Comparison of ENCODE assay signal across 8 cellular contexts in the genomic region with DNA sequence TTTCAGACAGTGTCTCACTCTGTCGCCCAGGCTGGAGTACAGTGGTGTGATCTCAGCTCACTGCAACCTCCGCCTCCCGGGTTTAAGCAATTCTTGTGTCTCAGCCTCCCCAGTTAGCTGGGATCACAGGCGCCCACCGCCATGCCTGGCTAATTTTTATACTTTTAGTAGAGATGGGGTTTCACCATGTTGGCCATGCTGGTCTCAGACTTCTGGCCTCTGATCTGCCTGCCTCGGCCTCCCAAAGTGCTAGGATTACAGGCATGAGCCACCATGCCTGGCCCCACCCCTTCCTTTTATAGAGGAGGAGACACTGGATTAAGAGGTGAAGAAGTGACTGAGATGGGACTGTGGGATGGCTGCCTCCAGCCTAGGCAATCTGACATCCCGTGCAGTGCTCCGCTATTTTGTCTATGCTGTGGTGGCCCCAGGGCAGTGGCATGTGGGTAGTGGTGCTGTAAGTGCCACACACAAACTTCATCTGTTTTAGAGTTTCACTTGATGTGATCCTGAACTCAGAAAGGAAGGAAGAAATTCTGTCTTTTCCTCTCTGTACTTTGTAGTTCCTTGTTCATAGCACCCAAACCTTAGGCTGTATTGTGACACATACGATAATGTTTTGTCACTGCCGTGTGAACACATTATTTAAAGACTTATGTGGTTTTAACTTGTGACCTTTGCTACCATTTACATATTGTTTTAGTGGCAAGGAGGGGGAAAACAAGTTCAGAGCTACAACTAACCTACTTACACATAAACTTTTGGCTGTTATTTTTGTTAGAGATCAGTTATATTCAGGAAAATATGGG. TPM values are rescaled to one million over a fixed set of nuclear protein-coding genes. Genes with fewer than 3 reads are reported as not detected.
DNase-seq lines count a peak whose midpoint lies in the region; ATAC-seq and TF ChIP-seq lines count a peak whose summit lies in the region.

No MANE protein-coding gene starts in this region.

- H3K9me3 Mint-ChIP-seq in CD8-positive, alpha-beta T cell: no peaks in the 10 kb centered on the region

- peak overlapping the region; percentile 34; the same call in 1 of the 2 replicates for H3K4me2 ChIP-seq in MM.1S (ENCODE audit: low read depth, low read length)

- H2AFZ ChIP-seq in MM.1S (ENCODE audit: low read length): no peak overlapping the region

- intact Hi-C loops in CD8-positive, alpha-beta T cell (cut with DNase I, micrococcal nuclease): no loop called here
- intact Hi-C loops in right cardiac atrium (cut with DNase I) (no loop called here), thyroid gland (cut with DNase I) (no loop called here)

- no peaks in the 10 kb centered on the region for H3K9me3 ChIP-seq in CD8-positive, alpha-beta T cell (ENCODE audit: low read length)
- H3K9me3 ChIP-seq in MM.1S (replicated peaks; ENCODE audit: insufficient read depth, low read length) (no peaks in the 10 kb centered on the region), right cardiac atrium (ENCODE audit: control insufficient read depth, low read length) (no peaks in the 10 kb centered on the region), thyroid gland (no peaks in the 10 kb centered on the region)

- H3K27ac ChIP-seq in CD8-positive, alpha-beta T cell (ENCODE audit: low read depth, low read length): no peak overlapping the region
- H3K27ac ChIP-seq in MM.1S (ENCODE audit: low read length) (no peak overlapping the region), right cardiac atrium (ENCODE audit: low read length) (no peak overlapping the region), thyroid gland (no peak overlapping the region)

- CTCF ChIA-PET in CD8-positive, alpha-beta T cell (lab: Charles Lee): no interaction called here

- H3K36me3 ChIP-seq in CD8-positive, alpha-beta T cell (ENCODE audit: insufficient read depth, low read length): no peaks in the 10 kb centered on the region
- H3K36me3 ChIP-seq in MM.1S (replicated peaks; ENCODE audit: insufficient read depth, low read length) (no peaks in the 10 kb centered on the region), thyroid gland (no peaks in the 10 kb centered on the region)

- no peaks in the 10 kb centered on the region for H3K27me3 ChIP-seq in CD8-positive, alpha-beta T cell (ENCODE audit: insufficient read depth, low read length)
- H3K27me3 ChIP-seq in MM.1S (replicated peaks; ENCODE audit: insufficient read depth, low read length) (no peaks in the 10 kb centered on the region), right cardiac atrium (ENCODE audit: control insufficient read depth, insufficient read depth) (no peaks in the 10 kb centered on the region), thyroid gland (no peaks in the 10 kb centered on the region)

- H3K27me3 Mint-ChIP-seq in CD8-positive, alpha-beta T cell (ENCODE audit: low read depth): no peaks in the 10 kb centered on the region

- H4K20me1 ChIP-seq in MM.1S (ENCODE audit: insufficient read depth, low read length): no peaks in the 10 kb centered on the region

- H3K9me2 ChIP-seq in MM.1S (replicated peaks; ENCODE audit: insufficient read depth, low read length): no peaks in the 10 kb centered on the region

- no peak overlapping the region for H3K4me3 ChIP-seq in CD8-positive, alpha-beta T cell (ENCODE audit: low read depth, low read length)
- H3K4me3 ChIP-seq in MM.1S (ENCODE audit: low read length) (no peak overlapping the region), right cardiac atrium (ENCODE audit: low read length) (no peak overlapping the region), thyroid gland (replicated peaks in 1 of 3) (no peak overlapping the region)

- H3K4me1 ChIP-seq in CD8-positive, alpha-beta T cell (ENCODE audit: insufficient read depth, low read length): no peaks in the 10 kb centered on the region
- H3K4me1 ChIP-seq in MM.1S (ENCODE audit: low read length) (peaks cover 45% of the 10 kb centered on the region), right cardiac atrium (ENCODE audit: control insufficient read depth, insufficient read depth, low read length) (peaks cover 20% of the 10 kb centered on the region), thyroid gland (peaks cover 16 to 44% of the 10 kb centered on the region in 2 donors)

- H3K79me2 ChIP-seq in MM.1S (ENCODE audit: low read length): peaks cover 90% of the 10 kb centered on the region

- 89% methylated on average over 10 of the region's 10 CpGs for WGBS in right cardiac atrium
- 92 to 93% methylated on average over 10 of the region's 10 CpGs for WGBS in thyroid gland, 2 donors

- peaks cover 25% of the 10 kb centered on the region for H3K4me1 Mint-ChIP-seq in CD8-positive, alpha-beta T cell (ENCODE audit: low read depth)

- POLR2A ChIA-PET in CD8-positive, alpha-beta T cell (lab: Charles Lee): no interaction called here

- H3K4me3 Mint-ChIP-seq in CD8-positive, alpha-beta T cell: no peak overlapping the region

- no peak for TF ChIP-seq POLR2A in thyroid gland (IDR thresholded peaks at IDR 0.05)

- H3K27ac Mint-ChIP-seq in CD8-positive, alpha-beta T cell: no peak overlapping the region

- no peak for TF ChIP-seq CTCF in CD8-positive, alpha-beta T cell (IDR thresholded peaks at IDR 0.05)
- TF ChIP-seq CTCF in MM.1S (IDR thresholded peaks at IDR 0.05; ENCODE audit: low read length) (no peak), thyroid gland (IDR thresholded peaks at IDR 0.05) (no peak)

- H3F3A ChIP-seq in MM.1S (ENCODE audit: insufficient read depth, low read length): no peaks in the 10 kb centered on the region

- peak; percentile 29 for ATAC-seq in CD8-positive, alpha-beta T cell
- ATAC-seq in GM21529 (IDR thresholded peaks at IDR 0.05; ENCODE audit: unreplicated experiment) (peak; percentile 68), right cardiac atrium (peak; percentile 17), esophagus mucosa (no peak)

- H3K36me3 Mint-ChIP-seq in CD8-positive, alpha-beta T cell: no peaks in the 10 kb centered on the region

- no peak overlapping the region for H3K9ac ChIP-seq in MM.1S (ENCODE audit: low read length)

- DNase-seq in CD8-positive, alpha-beta T cell: no peak
- DNase-seq in MM.1S (no peak), right cardiac atrium (peak in 1 of 3 donors; percentile 42), thyroid gland (no peak), SW 1271 (lab: John Stamatoyannopoulos, UW) (no peak), C1 segment of cervical spinal cord (lab: John Stamatoyannopoulos, UW) (no peak)

RNA-seq across cellular contexts. Expression of gene FNIP2, which starts 48.9 kb away (rescaled TPM):
- 1 to 10 TPM; 8.1 to 8.9 TPM for total RNA-seq in CD8-positive, alpha-beta T cell
- total RNA-seq in right cardiac atrium: 10 to 100 TPM; 37.0 to 59.5 (median 48.3) TPM
- 16.4 TPM for polyA plus RNA-seq in right cardiac atrium
- total RNA-seq in esophagus mucosa: 10.2 TPM
- 10 to 100 TPM; 48.9 to 75.8 (median 63.2) TPM for total RNA-seq in thyroid gland
